Comparison of ENCODE assay signal across 17 cellular contexts in genomic region chr20:50555687-50556086, GRCh38. TPM values are rescaled to one million over a fixed set of nuclear protein-coding genes. Genes with fewer than 3 reads are reported as not detected.
DNase-seq lines count a peak whose midpoint lies in the region; ATAC-seq and TF ChIP-seq lines count a peak whose summit lies in the region.
"Had no signal": no experiment of that assay in that cellular context is flagged by ENCODE, and none has a peak within 500 bp of the region (broad histone marks: within the 10 kb centered on the region; RNA-seq: fewer than 3 reads in every experiment).

No MANE protein-coding gene starts in this region.

- POLR2A ChIA-PET in activated B cell treated with CpG ODN at 0.5 μM for 24 hours (lab: Charles Lee), result interaction anchor here (0.6 to 61.9 kb wide), 2 partner anchors 18 to 41 kb away, joined by 3 to 1679 read pairs; partner anchors contain the start of gene PTPN1

- no peaks in the 10 kb centered on the region for H3K9me3 Mint-ChIP-seq in activated naive CD4-positive, alpha-beta T cell treated with anti-CD3 and anti-CD28 coated beads, Interleukin-2, amount 50 U/mL, for 24 hours
- H3K9me3 Mint-ChIP-seq in activated B cell treated with CpG ODN at 0.5 μM for 24 hours (no peaks in the 10 kb centered on the region), progenitor cell of endocrine pancreas (ENCODE audit: low read depth) (no peaks in the 10 kb centered on the region)
- H3K9me3 Mint-ChIP-seq: CD14-positive monocyte had no signal

- H3K36me3 Mint-ChIP-seq in activated naive CD4-positive, alpha-beta T cell treated with anti-CD3 and anti-CD28 coated beads, Interleukin-2, amount 50 U/mL, for 24 hours, result peaks cover 12% of the 10 kb centered on the region
- H3K36me3 Mint-ChIP-seq in activated B cell treated with CpG ODN at 0.5 μM for 24 hours (ENCODE audit: low read depth) (peaks cover 50% of the 10 kb centered on the region), progenitor cell of endocrine pancreas (ENCODE audit: insufficient read depth) (peaks cover 4% of the 10 kb centered on the region)

- ATAC-seq in activated B cell treated with CpG ODN at 0.5 μM for 24 hours (ENCODE audit: low read depth) (no peak), HG02798 (IDR thresholded peaks at IDR 0.05; ENCODE audit: poor library complexity, unreplicated experiment) (no peak), GM21576 (IDR thresholded peaks at IDR 0.05; ENCODE audit: unreplicated experiment) (no peak)

- CTCF ChIA-PET in activated B cell treated with CpG ODN at 0.5 μM for 24 hours (lab: Charles Lee), result interaction anchor here (0.6 kb wide), 1 partner anchor 49 kb away, joined by 3 read pairs; no protein-coding TSS in a partner anchor

- peaks cover 32% of the 10 kb centered on the region for H3K4me1 Mint-ChIP-seq in activated naive CD4-positive, alpha-beta T cell treated with anti-CD3 and anti-CD28 coated beads, Interleukin-2, amount 50 U/mL, for 24 hours
- H3K4me1 Mint-ChIP-seq in activated B cell treated with CpG ODN at 0.5 μM for 24 hours (peaks cover 38% of the 10 kb centered on the region), progenitor cell of endocrine pancreas (ENCODE audit: low read depth) (peaks cover 4% of the 10 kb centered on the region)

- intact Hi-C loops in activated B cell treated with CpG ODN at 0.5 μM for 24 hours (cut with micrococcal nuclease), result no loop called here

- peak overlapping the region; percentile 41 for H3K4me3 Mint-ChIP-seq in activated naive CD4-positive, alpha-beta T cell treated with anti-CD3 and anti-CD28 coated beads, Interleukin-2, amount 50 U/mL, for 24 hours
- H3K4me3 Mint-ChIP-seq in activated B cell treated with CpG ODN at 0.5 μM for 24 hours (no peak overlapping the region), progenitor cell of endocrine pancreas (ENCODE audit: low read depth) (no peak overlapping the region)
- H3K4me3 Mint-ChIP-seq: CD14-positive monocyte had no signal

- no peak overlapping the region for H3K27ac Mint-ChIP-seq in activated naive CD4-positive, alpha-beta T cell treated with anti-CD3 and anti-CD28 coated beads, Interleukin-2, amount 50 U/mL, for 24 hours
- peak overlapping the region; percentile 32 for H3K27ac Mint-ChIP-seq in activated B cell treated with CpG ODN at 0.5 μM for 24 hours
- peak overlapping the region; percentile 4 for H3K27ac Mint-ChIP-seq in progenitor cell of endocrine pancreas

- no peaks in the 10 kb centered on the region for H3K27me3 Mint-ChIP-seq in activated naive CD4-positive, alpha-beta T cell treated with anti-CD3 and anti-CD28 coated beads, Interleukin-2, amount 50 U/mL, for 24 hours
- H3K27me3 Mint-ChIP-seq in activated B cell treated with CpG ODN at 0.5 μM for 24 hours (no peaks in the 10 kb centered on the region), progenitor cell of endocrine pancreas (no peaks in the 10 kb centered on the region)

- DNase-seq in NCI-H2196 (lab: John Stamatoyannopoulos, UW; ENCODE audit: unreplicated experiment), result peak; percentile 11
- no peak for DNase-seq in NCI-H2196 treated with DMSO at 0.1 percent for 48 hours (lab: John Stamatoyannopoulos, UW; ENCODE audit: unreplicated experiment)
- DNase-seq in activated naive CD4-positive, alpha-beta T cell (lab: John Stamatoyannopoulos, UW), result no peak
- DNase-seq in activated B cell treated with CpG ODN at 0.5 μM for 24 hours, result no peak
- DNase-seq in progenitor cell of endocrine pancreas (ENCODE audit: low spot score, unreplicated experiment), result no peak
- DNase-seq: DMS79, MM.1S, NCI-H1092, NCI-H1436 treated with DMSO at 0.1 percent for 48 hours, NCI-H2029 treated with DMSO at 0.1 percent for 48 hours, NCI-H2171, NCI-H774, SHP77 had no signal

- TF ChIP-seq CTCF in activated B cell treated with CpG ODN at 0.5 μM for 24 hours (IDR thresholded peaks at IDR 0.05), result no peak
- TF ChIP-seq CTCF in progenitor cell of endocrine pancreas (IDR thresholded peaks at IDR 0.05; ENCODE audit: unreplicated experiment), result no peak

RNA-seq across cellular contexts. Expression of gene PTPN1, which starts 45.5 kb away (rescaled TPM):
- total RNA-seq in activated B cell treated with CpG ODN at 0.5 μM for 24 hours (212 and 227 TPM in 2 replicates), progenitor cell of endocrine pancreas (26.0 and 27.7 TPM in 2 replicates)
